ENCODE assay signal across 8 cellular contexts in genomic region chr13:48222358-48223015, GRCh38. TPM values are rescaled to one million over a fixed set of nuclear protein-coding genes. Genes with fewer than 3 reads are reported as not detected.
DNase-seq lines count a peak whose midpoint lies in the region; ATAC-seq and TF ChIP-seq lines count a peak whose summit lies in the region.

No MANE protein-coding gene starts in this region.

- TF ChIP-seq POLR2A in breast epithelium (IDR thresholded peaks at IDR 0.05): no peak

- DNase-seq in activated naive CD4-positive, alpha-beta T cell treated with anti-CD3 and anti-CD28 coated beads for 36 hours: no peak
- no peak for DNase-seq in activated naive CD4-positive, alpha-beta T cell treated with anti-CD3 and anti-CD28 coated beads, Interleukin-2, amount 50 U/mL, for 16 hours
- DNase-seq in breast epithelium (ENCODE audit: low spot score in 2 of 2): no peak
- DNase-seq in lower lobe of right lung: peak; percentile 73
- peak in 1 of 2 donors; percentile 71 for DNase-seq in aorta
- no peak for DNase-seq in stimulated activated CD4-positive, alpha-beta T cell treated with anti-CD3 and anti-CD28 coated beads, Interleukin-2, amount 100 ng/mL, for 48 hours

- peak overlapping the region; percentile 36 to 59 (median 40) for H3K4me3 ChIP-seq in breast epithelium
- H3K4me3 ChIP-seq in lower lobe of right lung: peak overlapping the region; percentile 37
- H3K4me3 ChIP-seq in aorta (ENCODE audit: low read length in 2 of 2): peak overlapping the region; percentile 26 to 48

- ATAC-seq in lower lobe of right lung (peak; percentile 85 to 91), aorta (ENCODE audit: low FRiP score) (peak; percentile 86), GM21515 (IDR thresholded peaks at IDR 0.05; ENCODE audit: unreplicated experiment) (no peak), GM19397 (IDR thresholded peaks at IDR 0.05; ENCODE audit: unreplicated experiment) (no peak)

- no peaks in the 10 kb centered on the region for H3K36me3 ChIP-seq in breast epithelium
- H3K36me3 ChIP-seq in lower lobe of right lung: no peaks in the 10 kb centered on the region
- no peaks in the 10 kb centered on the region for H3K36me3 ChIP-seq in aorta (ENCODE audit: control insufficient read depth in 1 of 2, insufficient read depth in 2 of 2, low read length in 1 of 2)

- peak overlapping the region; percentile 5 for H3K27ac Mint-ChIP-seq in activated naive CD4-positive, alpha-beta T cell treated with anti-CD3 and anti-CD28 coated beads for 36 hours

- H3K4me1 ChIP-seq in breast epithelium (no peaks in the 10 kb centered on the region), lower lobe of right lung (peaks cover 31% of the 10 kb centered on the region), aorta (ENCODE audit: control insufficient read depth in 1 of 2, insufficient read depth in 2 of 2, low read length in 2 of 2) (no peaks in the 10 kb centered on the region)

- H3K27me3 ChIP-seq in breast epithelium (no peaks in the 10 kb centered on the region), lower lobe of right lung (ENCODE audit: low read depth) (no peaks in the 10 kb centered on the region), aorta (ENCODE audit: control insufficient read depth in 1 of 2, insufficient read depth in 2 of 2, low read length in 1 of 2) (no peaks in the 10 kb centered on the region)

- peaks cover 56% of the 10 kb centered on the region for H3K4me1 Mint-ChIP-seq in activated naive CD4-positive, alpha-beta T cell treated with anti-CD3 and anti-CD28 coated beads for 36 hours (ENCODE audit: low read depth)

- 64 to 65% methylated on average over 11 of the region's 11 CpGs for WGBS in aorta, 2 donors

- intact Hi-C loops in activated naive CD4-positive, alpha-beta T cell treated with anti-CD3 and anti-CD28 coated beads for 36 hours (cut with micrococcal nuclease): loop anchor here (5.0 kb wide), 2 partner anchors 180 to 670 kb away; no protein-coding TSS in a partner anchor
- intact Hi-C loops in breast epithelium (cut with DNase I; ENCODE audit: low total_unique reads) (no loop called here), lower lobe of right lung (cut with DNase I) (no loop called here), aorta (cut with DNase I) (no loop called here)

- no peaks in the 10 kb centered on the region for H3K9me3 ChIP-seq in breast epithelium
- H3K9me3 ChIP-seq in lower lobe of right lung: no peaks in the 10 kb centered on the region
- no peaks in the 10 kb centered on the region for H3K9me3 ChIP-seq in aorta (ENCODE audit: control insufficient read depth, low read length)

- TF ChIP-seq CTCF in breast epithelium (IDR thresholded peaks at IDR 0.05) (no peak), lower lobe of right lung (IDR thresholded peaks at IDR 0.05) (no peak)

- H3K9me3 Mint-ChIP-seq in activated naive CD4-positive, alpha-beta T cell treated with anti-CD3 and anti-CD28 coated beads for 36 hours: peaks cover 2% of the 10 kb centered on the region

- H3K27me3 Mint-ChIP-seq in activated naive CD4-positive, alpha-beta T cell treated with anti-CD3 and anti-CD28 coated beads for 36 hours (ENCODE audit: low read depth): no peaks in the 10 kb centered on the region

- CTCF ChIA-PET in activated naive CD4-positive, alpha-beta T cell treated with anti-CD3 and anti-CD28 coated beads for 36 hours (lab: Charles Lee): interaction anchor here (0.6 kb wide), 1 partner anchor 80 kb away, joined by 3 read pairs; no protein-coding TSS in a partner anchor

- peak overlapping the region; percentile 64 to 84 for H3K27ac ChIP-seq in breast epithelium
- peak overlapping the region; percentile 78 for H3K27ac ChIP-seq in lower lobe of right lung
- no peak overlapping the region for H3K27ac ChIP-seq in aorta (ENCODE audit: low read depth in 1 of 2, low read length in 2 of 2)

- H3K36me3 Mint-ChIP-seq in activated naive CD4-positive, alpha-beta T cell treated with anti-CD3 and anti-CD28 coated beads for 36 hours (ENCODE audit: low read depth): peaks cover 2% of the 10 kb centered on the region

- no peak overlapping the region for H3K4me3 Mint-ChIP-seq in activated naive CD4-positive, alpha-beta T cell treated with anti-CD3 and anti-CD28 coated beads for 36 hours

RNA-seq across cellular contexts. Expression of gene ITM2B, which starts 10.5 kb away (rescaled TPM):
- total RNA-seq in activated naive CD4-positive, alpha-beta T cell treated with anti-CD3 and anti-CD28 coated beads for 36 hours: 100 to 1,000 TPM; 110 to 112 TPM
- total RNA-seq in breast epithelium (100 to 1,000 TPM; 369 to 727 (median 475) TPM), lower lobe of right lung (834 TPM), aorta (100 to 1,000 TPM; 549 to 771 TPM)
- polyA plus RNA-seq in aorta: 100 to 1,000 TPM; 371 to 929 TPM

Comparison
In these comparisons a context has a peak if more than half of its experiments do, and no peak if none do; other contexts are left out.
1. H3K27ac ChIP-seq: peak in breast epithelium (2 of 2) and lower lobe of right lung (single experiment); none in aorta (0 of 2).
2. ATAC-seq: peak in lower lobe of right lung (2 of 2) and aorta (single experiment); none in GM21515 (single experiment) and GM19397 (single experiment).
3. Peak in every context shown above with its lines, with median percentiles within 50 percentile points of each other: H3K4me3 ChIP-seq.